In genomic region chr7:148856891-148857290, GRCh38 we compare ENCODE assay signal across 10 cellular contexts. TPM values are rescaled to one million over a fixed set of nuclear protein-coding genes. Genes with fewer than 3 reads are reported as not detected.
A peak's percentile ranks its signal among the peaks of the same experiment; 100 is the strongest.
DNase-seq lines count a peak whose midpoint lies in the region; ATAC-seq and TF ChIP-seq lines count a peak whose summit lies in the region.
"Had no signal": no experiment of that assay in that cellular context is flagged by ENCODE, and none has a peak within 500 bp of the region (broad histone marks: within the 10 kb centered on the region; RNA-seq: fewer than 3 reads in every experiment).

No MANE protein-coding gene starts in this region.

- TF ChIP-seq POLR2A in transverse colon (IDR thresholded peaks at IDR 0.05), result no peak

- H3K27me3 Mint-ChIP-seq in activated CD8-positive, alpha-beta memory T cell treated with anti-CD3 and anti-CD28 coated beads, Interleukin-2, amount 10 ng/mL, durations not matched to agents 7 days and 5 days, result no peaks in the 10 kb centered on the region
- H3K27me3 Mint-ChIP-seq in CD4-positive, alpha-beta memory T cell, result no peaks in the 10 kb centered on the region

- POLR2A ChIA-PET in CD4-positive, alpha-beta memory T cell (lab: Charles Lee; ENCODE audit: partially characterized antibody), result interaction anchor here (0.6 to 1.8 kb wide), 5 partner anchors 15 to 106 kb away, joined by 3 to 10 read pairs (median 5); partner anchors contain the start of gene EZH2

- CTCF ChIA-PET in activated CD8-positive, alpha-beta memory T cell treated with anti-CD3 and anti-CD28 coated beads, Interleukin-2, amount 10 ng/mL, durations not matched to agents 7 days and 5 days (lab: Charles Lee), result interaction anchor here (0.9 to 2.9 kb wide), 10 partner anchors 14 to 281 kb away, joined by 3 to 15 read pairs (median 6); partner anchors contain the start of gene EZH2
- CTCF ChIA-PET in CD4-positive, alpha-beta memory T cell (lab: Charles Lee; ENCODE audit: partially characterized antibody), result interaction anchor here (0.8 to 4.4 kb wide), 15 partner anchors 10 to 282 kb away, joined by 3 to 65 read pairs (median 6); partner anchors contain the start of gene EZH2

- H3K9me3 ChIP-seq in adipocyte (ENCODE audit: control insufficient read depth, low read length), result no peaks in the 10 kb centered on the region
- no peaks in the 10 kb centered on the region for H3K9me3 ChIP-seq in transverse colon
- H3K9me3 ChIP-seq in psoas muscle, result no peaks in the 10 kb centered on the region
- H3K9me3 ChIP-seq in CD4-positive, alpha-beta memory T cell (ENCODE audit: control insufficient read depth in 1 of 2, low read length in 2 of 2), result no peaks in the 10 kb centered on the region

- ATAC-seq in activated CD8-positive, alpha-beta memory T cell treated with anti-CD3 and anti-CD28 coated beads, Interleukin-2, amount 10 ng/mL, durations not matched to agents 7 days and 5 days, result peak; percentile 50
- ATAC-seq in HG03095 (IDR thresholded peaks at IDR 0.05; ENCODE audit: unreplicated experiment) (peak; percentile 29), psoas muscle (no peak)
- peak; percentile 84 for ATAC-seq in stimulated activated naive CD8-positive, alpha-beta T cell treated with anti-CD3 and anti-CD28 coated beads, Interleukin-15, Interleukin-2, amounts not matched to agents 100 U/mL and 50 U/mL, for 24 hours

- in situ Hi-C loops in transverse colon (cut with MboI; ENCODE audit: low pct_ligation_motif_present in 1 of 4, low pct_unique_long_range_greater_than_20kb in 1 of 4, low sequenced_read_pairs in 3 of 4), result loop anchor here in 1 of 4 donors (25.0 kb wide), 1 partner anchor 105 kb away; no protein-coding TSS in a partner anchor

- no peaks in the 10 kb centered on the region for H3K27me3 ChIP-seq in adipocyte (replicated peaks; ENCODE audit: control insufficient read depth, insufficient read depth, low read length)
- no peaks in the 10 kb centered on the region for H3K27me3 ChIP-seq in transverse colon
- no peaks in the 10 kb centered on the region for H3K27me3 ChIP-seq in psoas muscle (ENCODE audit: insufficient read depth in 3 of 3, low read length in 2 of 3)
- H3K27me3 ChIP-seq in CD4-positive, alpha-beta memory T cell (ENCODE audit: insufficient read depth, low read length), result no peaks in the 10 kb centered on the region

- intact Hi-C loops in transverse colon (cut with DNase I; ENCODE audit: low total_unique reads), result no loop called here
- intact Hi-C loops in psoas muscle (cut with DNase I), result loop anchor here (5.0 kb wide), 1 partner anchor 105 kb away; no protein-coding TSS in a partner anchor
- intact Hi-C loops in CD4-positive, alpha-beta memory T cell (cut with micrococcal nuclease), result loop anchor here (1.0 to 5.0 kb wide), 5 partner anchors 27 to 355 kb away; partner anchors contain the start of gene EZH2

- peak; percentile 50 for DNase-seq in activated CD8-positive, alpha-beta memory T cell treated with anti-CD3 and anti-CD28 coated beads, Interleukin-2, amount 10 ng/mL, durations not matched to agents 7 days and 5 days
- DNase-seq in activated CD8-positive, alpha-beta memory T cell treated with anti-CD3 and anti-CD28 coated beads, Interleukin-2, amount 50 U/mL, for 48 hours, result no peak
- no peak for DNase-seq in adipocyte (ENCODE audit: low read depth)
- no peak for DNase-seq in stimulated activated naive CD8-positive, alpha-beta T cell treated with anti-CD3 and anti-CD28 coated beads, Interleukin-15, Interleukin-2, amounts not matched to agents 100 U/mL and 50 U/mL, for 24 hours
- no peak for DNase-seq in transverse colon
- no peak for DNase-seq in psoas muscle
- no peak for DNase-seq in CD4-positive, alpha-beta memory T cell
- DNase-seq: NCI-H446, posterior cingulate gyrus had no signal

- no peak for TF ChIP-seq EP300 in transverse colon (IDR thresholded peaks at IDR 0.05; ENCODE audit: low read depth)

- H3K27ac ChIP-seq in transverse colon, result no peak overlapping the region
- no peak overlapping the region for H3K27ac ChIP-seq in psoas muscle
- no peak overlapping the region for H3K27ac ChIP-seq in CD4-positive, alpha-beta memory T cell (ENCODE audit: low read depth, low read length)

- peaks cover 5% of the 10 kb centered on the region for H3K4me1 ChIP-seq in adipocyte (ENCODE audit: control insufficient read depth, insufficient read depth, low read length)
- peaks cover 0 to 14% (median 5%) of the 10 kb centered on the region in 4 donors for H3K4me1 ChIP-seq in transverse colon
- H3K4me1 ChIP-seq in psoas muscle, result no peaks in the 10 kb centered on the region
- H3K4me1 ChIP-seq in CD4-positive, alpha-beta memory T cell (ENCODE audit: insufficient read depth, low read length), result peaks cover 20% of the 10 kb centered on the region

- H3K36me3 ChIP-seq in adipocyte (ENCODE audit: control insufficient read depth, insufficient read depth, low read length, severe bottlenecking) (no peaks in the 10 kb centered on the region), transverse colon (no peaks in the 10 kb centered on the region), psoas muscle (ENCODE audit: insufficient read depth in 1 of 2, low read depth in 1 of 2) (no peaks in the 10 kb centered on the region)
- H3K36me3 ChIP-seq in CD4-positive, alpha-beta memory T cell (ENCODE audit: insufficient read depth, low read length), result no peaks in the 10 kb centered on the region

- H3K4me1 Mint-ChIP-seq in activated CD8-positive, alpha-beta memory T cell treated with anti-CD3 and anti-CD28 coated beads, Interleukin-2, amount 10 ng/mL, durations not matched to agents 7 days and 5 days, result peaks cover 43% of the 10 kb centered on the region
- H3K4me1 Mint-ChIP-seq in CD4-positive, alpha-beta memory T cell, result peaks cover 11 to 21% (median 16%) of the 10 kb centered on the region in 4 donors

- H3K9me3 Mint-ChIP-seq in activated CD8-positive, alpha-beta memory T cell treated with anti-CD3 and anti-CD28 coated beads, Interleukin-2, amount 10 ng/mL, durations not matched to agents 7 days and 5 days (ENCODE audit: low read depth), result no peaks in the 10 kb centered on the region
- H3K9me3 Mint-ChIP-seq in CD4-positive, alpha-beta memory T cell, result no peaks in the 10 kb centered on the region

- peaks cover 5% of the 10 kb centered on the region for H3K36me3 Mint-ChIP-seq in activated CD8-positive, alpha-beta memory T cell treated with anti-CD3 and anti-CD28 coated beads, Interleukin-2, amount 10 ng/mL, durations not matched to agents 7 days and 5 days
- H3K36me3 Mint-ChIP-seq in CD4-positive, alpha-beta memory T cell, result no peaks in the 10 kb centered on the region

- TF ChIP-seq CTCF in transverse colon (IDR thresholded peaks at IDR 0.05) (no peak), psoas muscle (IDR thresholded peaks at IDR 0.05) (no peak)

- H3K27ac Mint-ChIP-seq in activated CD8-positive, alpha-beta memory T cell treated with anti-CD3 and anti-CD28 coated beads, Interleukin-2, amount 10 ng/mL, durations not matched to agents 7 days and 5 days, result peak overlapping the region; percentile 53
- H3K27ac Mint-ChIP-seq in CD4-positive, alpha-beta memory T cell, result no peak overlapping the region

- H3K9ac ChIP-seq in adipocyte (ENCODE audit: low read length), result peak overlapping the region; percentile 42

- peak overlapping the region; percentile 81 for H3K4me3 ChIP-seq in adipocyte (ENCODE audit: low read length)
- H3K4me3 ChIP-seq in transverse colon, result no peak overlapping the region
- H3K4me3 ChIP-seq in psoas muscle, result no peak overlapping the region
- H3K4me3 ChIP-seq in CD4-positive, alpha-beta memory T cell (ENCODE audit: low read length in 2 of 2), result no peak overlapping the region

- peak overlapping the region; percentile 18 for H3K4me3 Mint-ChIP-seq in activated CD8-positive, alpha-beta memory T cell treated with anti-CD3 and anti-CD28 coated beads, Interleukin-2, amount 10 ng/mL, durations not matched to agents 7 days and 5 days
- no peak overlapping the region for H3K4me3 Mint-ChIP-seq in CD4-positive, alpha-beta memory T cell

- WGBS in transverse colon (ENCODE audit: low coverage in 1 of 2), 2 donors, result 70 to 79% methylated on average over 4 to 5 of the region's 5 CpGs
- WGBS in psoas muscle, 3 donors, result 86 to 91% (median 89%) methylated on average over 5 of the region's 5 CpGs

RNA-seq across cellular contexts. Expression of gene EZH2, which starts 27.2 kb away (rescaled TPM):
- 100 to 1,000 TPM; 106 to 109 TPM for total RNA-seq in activated CD8-positive, alpha-beta memory T cell treated with anti-CD3 and anti-CD28 coated beads, Interleukin-2, amount 10 ng/mL, durations not matched to agents 7 days and 5 days
- total RNA-seq in transverse colon, result 10 to 100 TPM in 1 of 4 donors, 1 to 10 TPM in 3; 6.0 to 17.3 (median 7.2) TPM
- 1 to 10 TPM; 1.9 to 2.5 (median 2.3) TPM for total RNA-seq in psoas muscle
- polyA plus RNA-seq in psoas muscle, result 1 to 10 TPM; 2.1 to 4.6 (median 3.4) TPM
- total RNA-seq in CD4-positive, alpha-beta memory T cell, result 10 to 100 TPM; 10.6 to 11.3 TPM
- polyA plus RNA-seq in CD4-positive, alpha-beta memory T cell, result 1 to 10 TPM; 4.3 to 4.5 TPM

Comparison
In these comparisons a context has a peak if more than half of its experiments do, and no peak if none do; other contexts are left out.
1. ATAC-seq: peak in activated CD8-positive, alpha-beta memory T cell treated with anti-CD3 and anti-CD28 coated beads, Interleukin-2, amount 10 ng/mL, durations not matched to agents 7 days and 5 days (single experiment), HG03095 (single experiment) and stimulated activated naive CD8-positive, alpha-beta T cell treated with anti-CD3 and anti-CD28 coated beads, Interleukin-15, Interleukin-2, amounts not matched to agents 100 U/mL and 50 U/mL, for 24 hours (single experiment); none in psoas muscle (0 of 4).
2. RNA of gene EZH2, which starts 27.2 kb away (total RNA-seq): 106 to 109 TPM in activated CD8-positive, alpha-beta memory T cell treated with anti-CD3 and anti-CD28 coated beads, Interleukin-2, amount 10 ng/mL, durations not matched to agents 7 days and 5 days; 10.6 to 11.3 TPM in CD4-positive, alpha-beta memory T cell, 6.0 to 17.3 TPM in transverse colon and 1.9 to 2.5 TPM in psoas muscle; every median in the first group is over 4 times any median in the second.